In genomic region chr15:66838671-66839239, GRCh38 we compare ENCODE assay signal across 9 cellular contexts.
DNase-seq lines count a peak whose midpoint lies in the region; ATAC-seq and TF ChIP-seq lines count a peak whose summit lies in the region.
"Had no signal": no experiment of that assay in that cellular context is flagged by ENCODE, and none has a peak within 500 bp of the region (broad histone marks: within the 10 kb centered on the region; RNA-seq: fewer than 3 reads in every experiment).

No MANE protein-coding gene starts in this region.

- no peaks in the 10 kb centered on the region for H3K79me2 ChIP-seq in PC-3 (ENCODE audit: low read length)

- H3K4me1 Mint-ChIP-seq in activated naive CD4-positive, alpha-beta T cell treated with anti-CD3 and anti-CD28 coated beads, Interleukin-2, amount 10 ng/mL, durations not matched to agents 7 days and 5 days = peaks cover 4% of the 10 kb centered on the region
- H3K4me1 Mint-ChIP-seq in WTC11 = peaks cover 37% of the 10 kb centered on the region

- H3K4me3 ChIP-seq in PC-3 (ENCODE audit: low read length) (no peak overlapping the region), epithelial cell of proximal tubule (ENCODE audit: low read depth, low read length) (no peak overlapping the region)
- H3K4me3 ChIP-seq: BLaER1 had no signal

- no peaks in the 10 kb centered on the region for H4K20me1 ChIP-seq in PC-3 (ENCODE audit: low read length)

- H3K9ac ChIP-seq in PC-3 (ENCODE audit: low read length) = no peak overlapping the region
- H3K9ac ChIP-seq: BLaER1 had no signal

- BruUV-seq in PC-3 (replicated peaks; lab: Mats Ljungman, UMichigan) = no TSS peak

- TF ChIP-seq CTCF in PC-3 (conservative IDR thresholded peaks at IDR 0.05; ENCODE audit: low read depth, low read length) (peak; percentile 59; the same call in 1 of the 2 replicates), epithelial cell of proximal tubule (conservative IDR thresholded peaks at IDR 0.05; ENCODE audit: low read depth, low read length) (peak; percentile 73), WTC11 (IDR thresholded peaks at IDR 0.05) (no peak)

- no peak overlapping the region for H3K27ac ChIP-seq in PC-3 (ENCODE audit: low read length)
- H3K27ac ChIP-seq: BLaER1 had no signal

- no peak overlapping the region for H3K4me3 Mint-ChIP-seq in activated naive CD4-positive, alpha-beta T cell treated with anti-CD3 and anti-CD28 coated beads, Interleukin-2, amount 10 ng/mL, durations not matched to agents 7 days and 5 days
- H3K4me3 Mint-ChIP-seq in WTC11 = no peak overlapping the region

- no peak overlapping the region for H2AFZ ChIP-seq in PC-3 (ENCODE audit: low read length)

- no peaks in the 10 kb centered on the region for H3K9me2 ChIP-seq in PC-3 (replicated peaks; ENCODE audit: low read length)

- no peaks in the 10 kb centered on the region for H3F3A ChIP-seq in PC-3 (ENCODE audit: low read length, unreplicated experiment)

- peaks cover 11% of the 10 kb centered on the region for H3K4me1 ChIP-seq in PC-3 (ENCODE audit: insufficient read depth, low read length)

- no peaks in the 10 kb centered on the region for H3K27me3 ChIP-seq in PC-3 (ENCODE audit: low read length)

- no peaks in the 10 kb centered on the region for H3K36me3 Mint-ChIP-seq in activated naive CD4-positive, alpha-beta T cell treated with anti-CD3 and anti-CD28 coated beads, Interleukin-2, amount 10 ng/mL, durations not matched to agents 7 days and 5 days
- no peaks in the 10 kb centered on the region for H3K36me3 Mint-ChIP-seq in WTC11

- ATAC-seq in PC-3 = no peak
- no peak for ATAC-seq in WTC11

- no peaks in the 10 kb centered on the region for H3K9me3 ChIP-seq in PC-3 (ENCODE audit: low read length)
- H3K9me3 ChIP-seq: BLaER1 had no signal

- peaks cover 37% of the 10 kb centered on the region for H3K27me3 Mint-ChIP-seq in activated naive CD4-positive, alpha-beta T cell treated with anti-CD3 and anti-CD28 coated beads, Interleukin-2, amount 10 ng/mL, durations not matched to agents 7 days and 5 days
- H3K27me3 Mint-ChIP-seq in WTC11 (ENCODE audit: low read depth) = peaks cover 33% of the 10 kb centered on the region

- CTCF ChIA-PET in PC-3 (lab: Charles Lee) (no interaction called here), WTC11 (lab: Charles Lee) (interaction anchor here (0.8 to 4.4 kb wide), 7 partner anchors 9 to 219 kb away, joined by 3 to 33 read pairs (median 3); no protein-coding TSS in a partner anchor)
- CTCF ChIA-PET in activated naive CD4-positive, alpha-beta T cell treated with anti-CD3 and anti-CD28 coated beads, Interleukin-2, amount 10 ng/mL, durations not matched to agents 7 days and 5 days (lab: Charles Lee) = interaction anchor here (1.6 kb wide), 1 partner anchor 12 kb away, joined by 9 read pairs; no protein-coding TSS in a partner anchor

- DNase-seq in DMS 273 (lab: John Stamatoyannopoulos, UW; ENCODE audit: unreplicated experiment) (peak; percentile 33), DMS 273 treated with DMSO at 0.1 percent for 48 hours (lab: John Stamatoyannopoulos, UW) (no peak), PC-3 (peak; percentile 43), epithelial cell of proximal tubule (ENCODE audit: low read depth) (no peak), superior temporal gyrus (ENCODE audit: extremely low spot score) (peak; percentile 40), NCI-H2227 (lab: John Stamatoyannopoulos, UW; ENCODE audit: unreplicated experiment) (no peak), WTC11 (ENCODE audit: low spot score) (no peak)
- DNase-seq in activated naive CD4-positive, alpha-beta T cell treated with anti-CD3 and anti-CD28 coated beads, Interleukin-2, amount 10 ng/mL, durations not matched to agents 7 days and 5 days = no peak

- no peaks in the 10 kb centered on the region for H3K36me3 ChIP-seq in PC-3 (ENCODE audit: low read depth, low read length)
- H3K36me3 ChIP-seq: BLaER1 had no signal

- POLR2A ChIA-PET in PC-3 (lab: Charles Lee; ENCODE audit: unreplicated experiment) (no interaction called here), WTC11 (lab: Charles Lee) (no interaction called here)

- no peak overlapping the region for H3K4me2 ChIP-seq in PC-3 (ENCODE audit: low read length)
- H3K4me2 ChIP-seq: BLaER1 had no signal

- H3K9me3 Mint-ChIP-seq in activated naive CD4-positive, alpha-beta T cell treated with anti-CD3 and anti-CD28 coated beads, Interleukin-2, amount 10 ng/mL, durations not matched to agents 7 days and 5 days = no peaks in the 10 kb centered on the region
- H3K9me3 Mint-ChIP-seq in WTC11 = peaks cover 6% of the 10 kb centered on the region; the same call in 1 of the 2 replicates

- intact Hi-C loops in PC-3 (cut with micrococcal nuclease) = no loop called here

- no peak overlapping the region for H3K27ac Mint-ChIP-seq in activated naive CD4-positive, alpha-beta T cell treated with anti-CD3 and anti-CD28 coated beads, Interleukin-2, amount 10 ng/mL, durations not matched to agents 7 days and 5 days
- H3K27ac Mint-ChIP-seq in WTC11 = no peak overlapping the region

TF ChIP-seq in WTC11, 78 proteins besides CTCF, POLR2A, EP300 and RAD21 (continues in another document):
- TF ChIP-seq FOXJ3 (CRISPR knock-in tag; IDR thresholded peaks at IDR 0.05; ENCODE audit: borderline replicate concordance) (no peak), CBFB (CRISPR knock-in tag; IDR thresholded peaks at IDR 0.05; ENCODE audit: low read depth) (no peak), PREB (CRISPR knock-in tag; IDR thresholded peaks at IDR 0.05; ENCODE audit: borderline replicate concordance) (no peak), TP53 (CRISPR knock-in tag; IDR thresholded peaks at IDR 0.05) (no peak), ZBTB43 (CRISPR knock-in tag; IDR thresholded peaks at IDR 0.05) (no peak), SMAD3 (CRISPR knock-in tag; IDR thresholded peaks at IDR 0.05; ENCODE audit: borderline replicate concordance) (no peak), TEAD1 (CRISPR knock-in tag; IDR thresholded peaks at IDR 0.05) (no peak)
- TF ChIP-seq, protein P1, sequence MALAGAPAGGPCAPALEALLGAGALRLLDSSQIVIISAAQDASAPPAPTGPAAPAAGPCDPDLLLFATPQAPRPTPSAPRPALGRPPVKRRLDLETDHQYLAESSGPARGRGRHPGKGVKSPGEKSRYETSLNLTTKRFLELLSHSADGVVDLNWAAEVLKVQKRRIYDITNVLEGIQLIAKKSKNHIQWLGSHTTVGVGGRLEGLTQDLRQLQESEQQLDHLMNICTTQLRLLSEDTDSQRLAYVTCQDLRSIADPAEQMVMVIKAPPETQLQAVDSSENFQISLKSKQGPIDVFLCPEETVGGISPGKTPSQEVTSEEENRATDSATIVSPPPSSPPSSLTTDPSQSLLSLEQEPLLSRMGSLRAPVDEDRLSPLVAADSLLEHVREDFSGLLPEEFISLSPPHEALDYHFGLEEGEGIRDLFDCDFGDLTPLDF (CRISPR knock-in tag; IDR thresholded peaks at IDR 0.05) = no peak
- TF ChIP-seq, protein P2, sequence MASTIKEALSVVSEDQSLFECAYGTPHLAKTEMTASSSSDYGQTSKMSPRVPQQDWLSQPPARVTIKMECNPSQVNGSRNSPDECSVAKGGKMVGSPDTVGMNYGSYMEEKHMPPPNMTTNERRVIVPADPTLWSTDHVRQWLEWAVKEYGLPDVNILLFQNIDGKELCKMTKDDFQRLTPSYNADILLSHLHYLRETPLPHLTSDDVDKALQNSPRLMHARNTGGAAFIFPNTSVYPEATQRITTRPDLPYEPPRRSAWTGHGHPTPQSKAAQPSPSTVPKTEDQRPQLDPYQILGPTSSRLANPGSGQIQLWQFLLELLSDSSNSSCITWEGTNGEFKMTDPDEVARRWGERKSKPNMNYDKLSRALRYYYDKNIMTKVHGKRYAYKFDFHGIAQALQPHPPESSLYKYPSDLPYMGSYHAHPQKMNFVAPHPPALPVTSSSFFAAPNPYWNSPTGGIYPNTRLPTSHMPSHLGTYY (CRISPR knock-in tag; IDR thresholded peaks at IDR 0.05) = no peak
- TF ChIP-seq, protein P3, sequence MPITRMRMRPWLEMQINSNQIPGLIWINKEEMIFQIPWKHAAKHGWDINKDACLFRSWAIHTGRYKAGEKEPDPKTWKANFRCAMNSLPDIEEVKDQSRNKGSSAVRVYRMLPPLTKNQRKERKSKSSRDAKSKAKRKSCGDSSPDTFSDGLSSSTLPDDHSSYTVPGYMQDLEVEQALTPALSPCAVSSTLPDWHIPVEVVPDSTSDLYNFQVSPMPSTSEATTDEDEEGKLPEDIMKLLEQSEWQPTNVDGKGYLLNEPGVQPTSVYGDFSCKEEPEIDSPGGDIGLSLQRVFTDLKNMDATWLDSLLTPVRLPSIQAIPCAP (CRISPR knock-in tag; IDR thresholded peaks at IDR 0.05) = no peak

Comparison
In these comparisons a context has a peak if more than half of its experiments do, and no peak if none do; other contexts are left out.
1. DNase-seq: peak in DMS 273 (single experiment), PC-3 (single experiment) and superior temporal gyrus (single experiment); none in DMS 273 treated with DMSO at 0.1 percent for 48 hours (single experiment), epithelial cell of proximal tubule (single experiment), activated naive CD4-positive, alpha-beta T cell treated with anti-CD3 and anti-CD28 coated beads, Interleukin-2, amount 10 ng/mL, durations not matched to agents 7 days and 5 days (single experiment), NCI-H2227 (single experiment) and WTC11 (single experiment).